Comparison of ENCODE assay signal across 15 cellular contexts in the genomic region with DNA sequence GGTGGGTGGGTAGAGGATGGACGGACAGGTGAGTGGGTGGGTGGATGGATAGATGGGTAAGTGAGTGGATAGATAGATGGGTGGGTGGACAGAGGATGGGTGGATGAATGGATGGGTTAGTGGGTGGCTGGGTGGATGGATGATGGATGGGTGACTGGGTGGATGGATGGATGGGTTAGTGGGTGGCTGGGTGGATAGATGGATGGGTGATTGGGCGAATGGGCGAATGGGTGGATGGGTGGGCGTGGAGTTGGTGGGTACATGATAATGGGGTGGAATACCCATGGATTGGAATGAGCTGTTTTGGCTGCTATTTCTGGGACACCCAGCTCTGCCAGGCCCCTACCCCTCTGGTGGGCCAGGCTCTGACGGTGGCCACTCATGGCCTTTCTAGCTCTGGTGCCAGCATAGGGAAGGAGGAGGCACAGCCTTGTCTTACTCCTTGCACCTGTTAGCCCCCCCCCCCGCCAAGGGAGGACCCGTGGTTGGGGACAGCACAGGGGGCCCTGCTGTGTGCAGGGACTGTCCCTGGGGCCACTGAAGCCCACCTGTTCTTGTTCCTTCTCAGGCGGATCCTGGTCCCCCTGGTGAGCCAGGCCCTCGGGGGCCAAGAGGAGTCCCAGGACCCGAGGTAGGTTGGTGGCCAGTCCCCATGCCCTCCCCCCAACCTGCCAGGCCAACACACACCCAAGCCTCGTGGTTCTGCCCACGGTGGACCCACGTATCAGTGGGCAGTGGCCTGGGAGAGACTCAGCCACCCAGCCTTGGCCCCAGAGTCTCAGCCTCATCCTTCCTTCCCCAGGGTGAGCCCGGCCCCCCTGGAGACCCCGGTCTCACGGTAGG. TPM values are rescaled to one million over a fixed set of nuclear protein-coding genes. Genes with fewer than 3 reads are reported as not detected.
DNase-seq lines count a peak whose midpoint lies in the region; ATAC-seq and TF ChIP-seq lines count a peak whose summit lies in the region.
"Had no signal": no experiment of that assay in that cellular context is flagged by ENCODE, and none has a peak within 500 bp of the region (broad histone marks: within the 10 kb centered on the region; RNA-seq: fewer than 3 reads in every experiment).

No MANE protein-coding gene starts in this region.

- no peak overlapping the region for H4K8ac ChIP-seq in neuronal stem cell (ENCODE audit: low read depth, low read length)

- H3K4me3 ChIP-seq in neuronal stem cell (ENCODE audit: low read length in 2 of 2) = no peak overlapping the region
- H3K4me3 ChIP-seq in aorta (ENCODE audit: low read length in 2 of 2) = no peak overlapping the region
- H3K4me3 ChIP-seq: dorsolateral prefrontal cortex, lung had no signal

- H2BK120ac ChIP-seq in neuronal stem cell (ENCODE audit: low read depth, low read length) = no peak overlapping the region

- H3K14ac ChIP-seq in neuronal stem cell (ENCODE audit: low read length) = no peak overlapping the region

- no peaks in the 10 kb centered on the region for H3K27me3 Mint-ChIP-seq in natural killer cell treated with Interleukin-12 subunit alpha and Interleukin-12 subunit beta and Interleukin-15 and Interleukin-18, amount 100 ng/mL, for 72 hours
- H3K27me3 Mint-ChIP-seq in natural killer cell (ENCODE audit: low read depth in 2 of 2) = no peaks in the 10 kb centered on the region
- no peaks in the 10 kb centered on the region for H3K27me3 Mint-ChIP-seq in effector memory CD8-positive, alpha-beta T cell

- no peak overlapping the region for H3K4me2 ChIP-seq in neuronal stem cell (ENCODE audit: insufficient read depth, low read length, poor library complexity, severe bottlenecking)

- no peak overlapping the region for H2BK15ac ChIP-seq in neuronal stem cell (ENCODE audit: low read length)

- WGBS in neuronal stem cell (ENCODE audit: extremely low coverage in 2 of 2, insufficient read length in 2 of 2, insufficient replicate concordance in 1 of 2), 2 donors = 100% methylated on average over 1 to 3 of the region's 16 CpGs
- 90 to 93% methylated on average over 15 to 16 of the region's 16 CpGs for WGBS in aorta, 2 donors

- H3K4me3 Mint-ChIP-seq in natural killer cell treated with Interleukin-12 subunit alpha and Interleukin-12 subunit beta and Interleukin-15 and Interleukin-18, amount 100 ng/mL, for 72 hours = no peak overlapping the region
- H3K4me3 Mint-ChIP-seq in natural killer cell = no peak overlapping the region
- no peak overlapping the region for H3K4me3 Mint-ChIP-seq in effector memory CD8-positive, alpha-beta T cell

- DNase-seq in natural killer cell treated with Interleukin-12 subunit alpha and Interleukin-12 subunit beta and Interleukin-15 and Interleukin-18, amount 100 ng/mL, for 72 hours (ENCODE audit: low spot score) = peak; percentile 53
- DNase-seq in natural killer cell = no peak
- DNase-seq in ecto neural progenitor cell (ENCODE audit: low spot score) = peak; percentile 32
- DNase-seq in neuronal stem cell (ENCODE audit: low spot score) = no peak
- peak; percentile 38 to 69 for DNase-seq in aorta
- no peak for DNase-seq in mucosa of gallbladder (ENCODE audit: low spot score)
- no peak for DNase-seq in effector memory CD8-positive, alpha-beta T cell
- DNase-seq in NCI-H128 (lab: John Stamatoyannopoulos, UW; ENCODE audit: unreplicated experiment) = no peak
- DNase-seq: activated CD4-positive, CD25-positive, alpha-beta regulatory T cell; DMS79 treated with DMSO at 0.1 percent for 48 hours; KBM-7; NCI-H1417 treated with DMSO at 0.1 percent for 48 hours had no signal

- H3K9me3 ChIP-seq in neuronal stem cell (replicated peaks in 1 of 2; ENCODE audit: control insufficient read depth in 2 of 2, insufficient read depth in 1 of 2, low read depth in 1 of 2, low read length in 2 of 2) = no peaks in the 10 kb centered on the region
- no peaks in the 10 kb centered on the region for H3K9me3 ChIP-seq in aorta (ENCODE audit: control insufficient read depth, low read length)

- no peak overlapping the region for H3K27ac ChIP-seq in neuronal stem cell (replicated peaks; ENCODE audit: low read length)
- no peak overlapping the region for H3K27ac ChIP-seq in aorta (ENCODE audit: low read depth in 1 of 2, low read length in 2 of 2)
- H3K27ac ChIP-seq: dorsolateral prefrontal cortex had no signal

- H3K27ac Mint-ChIP-seq in natural killer cell treated with Interleukin-12 subunit alpha and Interleukin-12 subunit beta and Interleukin-15 and Interleukin-18, amount 100 ng/mL, for 72 hours = no peak overlapping the region
- no peak overlapping the region for H3K27ac Mint-ChIP-seq in natural killer cell
- peak overlapping the region in 1 of 2 donors; percentile 75 for H3K27ac Mint-ChIP-seq in effector memory CD8-positive, alpha-beta T cell

- H3K4me1 ChIP-seq in neuronal stem cell (ENCODE audit: control insufficient read depth in 2 of 2, insufficient read depth in 1 of 2, low read depth in 1 of 2, low read length in 2 of 2) (peaks cover 0 to 9% of the 10 kb centered on the region in 2 donors), aorta (ENCODE audit: control insufficient read depth in 1 of 2, insufficient read depth in 2 of 2, low read length in 2 of 2) (no peaks in the 10 kb centered on the region)

- H3K79me1 ChIP-seq in neuronal stem cell (ENCODE audit: low read depth, low read length) = peaks cover 3% of the 10 kb centered on the region

- H2BK12ac ChIP-seq in neuronal stem cell (ENCODE audit: low read length) = no peak overlapping the region

- ATAC-seq in natural killer cell treated with Interleukin-12 subunit alpha and Interleukin-12 subunit beta and Interleukin-15 and Interleukin-18, amount 100 ng/mL, for 72 hours = no peak
- no peak for ATAC-seq in natural killer cell
- ATAC-seq in aorta (ENCODE audit: low FRiP score) = no peak
- no peak for ATAC-seq in effector memory CD8-positive, alpha-beta T cell (replicated peaks)

- peak overlapping the region; percentile 49 for H2AK5ac ChIP-seq in neuronal stem cell (ENCODE audit: low read depth, low read length)

- H3K27me3 ChIP-seq in neuronal stem cell (ENCODE audit: control insufficient read depth in 3 of 3, insufficient read depth in 3 of 3, low read depth in 1 of 3, low read length in 3 of 3) (no peaks in the 10 kb centered on the region), aorta (ENCODE audit: control insufficient read depth in 1 of 2, insufficient read depth in 2 of 2, low read length in 1 of 2) (no peaks in the 10 kb centered on the region)
- H3K27me3 ChIP-seq: dorsolateral prefrontal cortex had no signal

- no peak overlapping the region for H3K4ac ChIP-seq in neuronal stem cell (ENCODE audit: low read length)

- intact Hi-C loops in natural killer cell (cut with micrococcal nuclease) = no loop called here
- intact Hi-C loops in aorta (cut with DNase I) = no loop called here

- H3K36me3 Mint-ChIP-seq in natural killer cell treated with Interleukin-12 subunit alpha and Interleukin-12 subunit beta and Interleukin-15 and Interleukin-18, amount 100 ng/mL, for 72 hours = no peaks in the 10 kb centered on the region
- H3K36me3 Mint-ChIP-seq in natural killer cell = no peaks in the 10 kb centered on the region
- peaks cover 3% of the 10 kb centered on the region for H3K36me3 Mint-ChIP-seq in effector memory CD8-positive, alpha-beta T cell (ENCODE audit: insufficient read depth)

- no peak overlapping the region for H3K23ac ChIP-seq in neuronal stem cell (ENCODE audit: low read depth, low read length, poor library complexity)

- no peaks in the 10 kb centered on the region for H3K4me1 Mint-ChIP-seq in natural killer cell treated with Interleukin-12 subunit alpha and Interleukin-12 subunit beta and Interleukin-15 and Interleukin-18, amount 100 ng/mL, for 72 hours (ENCODE audit: low read depth in 2 of 2)
- H3K4me1 Mint-ChIP-seq in natural killer cell = no peaks in the 10 kb centered on the region
- H3K4me1 Mint-ChIP-seq in effector memory CD8-positive, alpha-beta T cell (ENCODE audit: low read depth in 2 of 2) = no peaks in the 10 kb centered on the region

- no peak overlapping the region for H2BK5ac ChIP-seq in neuronal stem cell (ENCODE audit: low read length)

- no peak overlapping the region for H3K9ac ChIP-seq in neuronal stem cell (ENCODE audit: low read depth, low read length, poor library complexity)

- H3K36me3 ChIP-seq in neuronal stem cell (replicated peaks in 1 of 2; ENCODE audit: control insufficient read depth in 2 of 2, insufficient read depth in 2 of 2, low read length in 2 of 2) = no peaks in the 10 kb centered on the region
- H3K36me3 ChIP-seq in aorta (ENCODE audit: control insufficient read depth in 1 of 2, insufficient read depth in 2 of 2, low read length in 1 of 2) = peaks cover 6 to 23% of the 10 kb centered on the region in 2 donors

- H3K18ac ChIP-seq in neuronal stem cell (ENCODE audit: low read length) = no peak overlapping the region

- H3K9me3 Mint-ChIP-seq in natural killer cell treated with Interleukin-12 subunit alpha and Interleukin-12 subunit beta and Interleukin-15 and Interleukin-18, amount 100 ng/mL, for 72 hours = no peaks in the 10 kb centered on the region
- no peaks in the 10 kb centered on the region for H3K9me3 Mint-ChIP-seq in natural killer cell
- H3K9me3 Mint-ChIP-seq in effector memory CD8-positive, alpha-beta T cell = no peaks in the 10 kb centered on the region

- TF ChIP-seq CTCF in natural killer cell (IDR thresholded peaks at IDR 0.05) = no peak

- no peak overlapping the region for H2AFZ ChIP-seq in neuronal stem cell (ENCODE audit: low read length)

- H4K91ac ChIP-seq in neuronal stem cell (ENCODE audit: low read depth, low read length, poor library complexity) = no peak overlapping the region

RNA-seq across cellular contexts. Expression of gene COL6A2, which starts 26.4 kb away (rescaled TPM):
- 1 to 10 TPM in 1 of 2 donors, under 1 TPM in 1; 0.88 to 4.2 TPM for total RNA-seq in natural killer cell treated with Interleukin-12 subunit alpha and Interleukin-12 subunit beta and Interleukin-15 and Interleukin-18, amount 100 ng/mL, for 72 hours
- 100 to 1,000 TPM in 1 of 3 donors, 10 to 100 TPM in 2; 93.9 to 110 (median 97.2) TPM for total RNA-seq in natural killer cell
- polyA plus RNA-seq in neuronal stem cell (2013, experiment 1 of 2) = 19.3 TPM
- polyA plus RNA-seq in neuronal stem cell (2013, experiment 2 of 2) = 19.1 TPM
- total RNA-seq in aorta = 1,000 to 10,000 TPM; 1,386 to 1,431 TPM
- 1,000 to 10,000 TPM in 1 of 2 donors, 100 to 1,000 TPM in 1; 335 to 3,611 TPM for polyA plus RNA-seq in aorta
- 1,004 TPM for total RNA-seq in mucosa of gallbladder

RNA-seq across cellular contexts. Expression of gene FTCD, which starts 31.1 kb away (rescaled TPM):
- total RNA-seq in natural killer cell treated with Interleukin-12 subunit alpha and Interleukin-12 subunit beta and Interleukin-15 and Interleukin-18, amount 100 ng/mL, for 72 hours = not detected
- total RNA-seq in natural killer cell (under 1 TPM in 1 of 3 donors, not detected in 2; 0.34 TPM), aorta (1 to 10 TPM; 1.1 to 2.6 TPM), mucosa of gallbladder (1.3 TPM)
- polyA plus RNA-seq in neuronal stem cell (2013, experiment 1 of 2) = 2.1 TPM
- polyA plus RNA-seq in neuronal stem cell (2013, experiment 2 of 2) = 2.0 TPM
- polyA plus RNA-seq in aorta = 1 to 10 TPM in 1 of 2 donors, under 1 TPM in 1; 0.50 to 8.7 TPM
- total RNA-seq: subcutaneous adipose tissue had no signal

RNA-seq across cellular contexts. Expression of gene SPATC1L, which starts 60.0 kb away (rescaled TPM):
- 1 to 10 TPM in 1 of 2 donors, not detected in 1; 5.0 TPM for total RNA-seq in natural killer cell treated with Interleukin-12 subunit alpha and Interleukin-12 subunit beta and Interleukin-15 and Interleukin-18, amount 100 ng/mL, for 72 hours
- total RNA-seq in natural killer cell (1 to 10 TPM in 2 of 3 donors, under 1 TPM in 1; 0.18 to 4.0 (median 2.7) TPM), aorta (10 to 100 TPM in 1 of 2 donors, 1 to 10 TPM in 1; 5.2 to 12.4 TPM), mucosa of gallbladder (6.9 TPM)
- 38.2 TPM for polyA plus RNA-seq in neuronal stem cell (2013, experiment 1 of 2)
- 37.5 TPM for polyA plus RNA-seq in neuronal stem cell (2013, experiment 2 of 2)
- polyA plus RNA-seq in aorta = 10 to 100 TPM in 1 of 2 donors, 1 to 10 TPM in 1; 2.4 to 47.9 TPM

Comparison
In these comparisons a context has a peak if more than half of its experiments do, and no peak if none do; other contexts are left out.
1. DNase-seq: peak in natural killer cell treated with Interleukin-12 subunit alpha and Interleukin-12 subunit beta and Interleukin-15 and Interleukin-18, amount 100 ng/mL, for 72 hours (single experiment), ecto neural progenitor cell (single experiment) and aorta (2 of 2); none in natural killer cell (single experiment), neuronal stem cell (single experiment), mucosa of gallbladder (single experiment), effector memory CD8-positive, alpha-beta T cell (0 of 3) and NCI-H128 (single experiment).
2. RNA of gene COL6A2, which starts 26.4 kb away (total RNA-seq): 1,386 to 1,431 TPM in aorta, 1,004 TPM in mucosa of gallbladder (single experiment) and 93.9 to 110 TPM in natural killer cell; 0.88 to 4.2 TPM in natural killer cell treated with Interleukin-12 subunit alpha and Interleukin-12 subunit beta and Interleukin-15 and Interleukin-18, amount 100 ng/mL, for 72 hours; every median in the first group is over 10 times any median in the second.